Comparison of ENCODE assay signal across 19 cellular contexts in the genomic region with DNA sequence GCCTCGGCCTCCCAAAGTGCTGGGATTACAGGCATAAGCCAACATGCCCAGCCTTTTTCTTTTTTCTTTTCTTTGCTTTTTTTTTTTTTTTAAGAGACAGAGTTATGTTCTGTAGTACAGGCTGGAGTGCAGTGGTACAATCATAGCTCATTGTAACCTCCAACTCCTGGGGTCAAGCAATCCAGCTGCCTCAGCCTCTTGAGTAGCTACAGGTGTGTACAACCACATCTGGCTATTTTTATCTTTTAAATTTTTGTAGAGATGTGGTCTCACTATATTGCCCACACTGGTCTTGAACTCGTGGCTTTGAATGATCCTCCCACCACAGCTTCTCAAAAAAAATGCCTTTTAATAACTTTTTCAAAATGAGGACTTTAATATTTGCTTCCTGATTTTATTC.
A peak's percentile ranks its signal among the peaks of the same experiment; 100 is the strongest.
DNase-seq lines count a peak whose midpoint lies in the region; ATAC-seq and TF ChIP-seq lines count a peak whose summit lies in the region.
"Had no signal": no experiment of that assay in that cellular context is flagged by ENCODE, and none has a peak within 500 bp of the region (broad histone marks: within the 10 kb centered on the region; RNA-seq: fewer than 3 reads in every experiment).

No MANE protein-coding gene starts in this region.

- peak; percentile 46 for ATAC-seq in GM18505 (IDR thresholded peaks at IDR 0.05; ENCODE audit: unreplicated experiment)
- peak; percentile 58 for ATAC-seq in GM21390 (IDR thresholded peaks at IDR 0.05; ENCODE audit: unreplicated experiment)
- ATAC-seq in HG02870 (IDR thresholded peaks at IDR 0.05; ENCODE audit: unreplicated experiment): peak; percentile 56
- peak; percentile 53 for ATAC-seq in HG03469 (IDR thresholded peaks at IDR 0.05; ENCODE audit: unreplicated experiment)
- ATAC-seq in GM18519 (IDR thresholded peaks at IDR 0.05; ENCODE audit: low FRiP score, unreplicated experiment): no peak
- ATAC-seq in HG03097 (IDR thresholded peaks at IDR 0.05; ENCODE audit: low FRiP score, unreplicated experiment): no peak

- in situ Hi-C loops in ACHN (cut with HindIII; ENCODE audit: low pct_ligation_motif_present, low pct_unique_long_range_greater_than_20kb, low sequenced_read_pairs): no loop called here

- DNase-seq in NCI-H2029 (lab: John Stamatoyannopoulos, UW): no peak
- DNase-seq in ACHN: no peak
- DNase-seq: activated CD8-positive, alpha-beta memory T cell treated with anti-CD3 and anti-CD28 coated beads for 24 hours; activated gamma-delta T cell treated with Interleukin-2 at 50 U/mL for 16 hours; brain microvascular endothelial cell; effector memory CD8-positive, alpha-beta T cell; GOT3; lower lobe of right lung; MG63; PC-9; retina; stimulated activated CD4-positive, alpha-beta T cell treated with anti-CD3 and anti-CD28 coated beads, Interleukin-2, amount 100 ng/mL, for 48 hours; WERI-Rb-1 had no signal

- TF ChIP-seq POLR2A in GM18505 (IDR thresholded peaks at IDR 0.05; ENCODE audit: borderline replicate concordance, extremely low read depth, insufficient read depth, insufficient read length): no peak

Comparison
In these comparisons a context has a peak if more than half of its experiments do, and no peak if none do; other contexts are left out.
1. ATAC-seq: peak in GM18505 (single experiment), GM21390 (single experiment), HG02870 (single experiment) and HG03469 (single experiment); none in GM18519 (single experiment) and HG03097 (single experiment).